In genomic region chr6:169725270-169726048, GRCh38 we compare ENCODE assay signal across 1 cellular context.
TF ChIP-seq lines count a peak whose summit lies in the region.

No MANE protein-coding gene starts in this region.

TF ChIP-seq in HepG2, 621 proteins besides CTCF, POLR2A, EP300 and RAD21 (continued from another document and continues in another):
- TF ChIP-seq MAFF (IDR thresholded peaks at IDR 0.05; ENCODE audit: low read depth, low read length), result peak; percentile 42; the same call in 1 of the 2 replicates
- no peak for TF ChIP-seq SMAD1 (CRISPR knock-in tag; IDR thresholded peaks at IDR 0.05; ENCODE audit: borderline replicate concordance, low read depth)
- TF ChIP-seq MED13 (CRISPR knock-in tag; IDR thresholded peaks at IDR 0.05), result 0 out of 2 replicates have a peak, but pooled peaks have one; percentile 44
- TF ChIP-seq EZH2 (conservative IDR thresholded peaks at IDR 0.05; ENCODE audit: low read depth, low read length), result no peak
- TF ChIP-seq GTF3A (CRISPR knock-in tag; conservative IDR thresholded peaks at IDR 0.05), result no peak
- no peak for TF ChIP-seq E2F2 (CRISPR knock-in tag; IDR thresholded peaks at IDR 0.05; ENCODE audit: borderline replicate concordance)
- no peak for TF ChIP-seq SP1 (IDR thresholded peaks at IDR 0.05)
- no peak; the same call in none of the 2 replicates for TF ChIP-seq SP1 (CRISPR knock-in tag; IDR thresholded peaks at IDR 0.05)
- no peak for TF ChIP-seq TBX3 (IDR thresholded peaks at IDR 0.05; ENCODE audit: borderline replicate concordance)
- no peak for TF ChIP-seq NFE2 (CRISPR knock-in tag; IDR thresholded peaks at IDR 0.05)
- TF ChIP-seq RFX3 (CRISPR knock-in tag; IDR thresholded peaks at IDR 0.05), result 0 out of 2 replicates have a peak, but pooled peaks have one; percentile 6
- TF ChIP-seq ZNF484 (CRISPR knock-in tag; IDR thresholded peaks at IDR 0.05; ENCODE audit: borderline replicate concordance, low read depth), result no peak
- TF ChIP-seq ZNF605 (CRISPR knock-in tag; IDR thresholded peaks at IDR 0.05), result peak; percentile 12; the same call in 1 of the 2 replicates
- no peak for TF ChIP-seq SMAD9 (CRISPR knock-in tag; IDR thresholded peaks at IDR 0.05)
- no peak for TF ChIP-seq PAWR (CRISPR knock-in tag; IDR thresholded peaks at IDR 0.05; ENCODE audit: borderline replicate concordance)
- TF ChIP-seq SOX5 (CRISPR knock-in tag; IDR thresholded peaks at IDR 0.05; ENCODE audit: borderline replicate concordance), result peak; percentile 98
- TF ChIP-seq SIX1 (CRISPR knock-in tag; IDR thresholded peaks at IDR 0.05; ENCODE audit: borderline replicate concordance), result peak; percentile 55; the same call in 1 of the 2 replicates
- TF ChIP-seq RARG (CRISPR knock-in tag; IDR thresholded peaks at IDR 0.05; ENCODE audit: low read depth), result no peak
- peak; percentile 85 for TF ChIP-seq HMG20A (CRISPR knock-in tag; IDR thresholded peaks at IDR 0.05; ENCODE audit: borderline replicate concordance)
- TF ChIP-seq SP2 (CRISPR knock-in tag; IDR thresholded peaks at IDR 0.05), result no peak
- no peak for TF ChIP-seq ADNP (CRISPR knock-in tag; IDR thresholded peaks at IDR 0.05)
- no peak for TF ChIP-seq ZNF891 (CRISPR knock-in tag; IDR thresholded peaks at IDR 0.05)
- no peak for TF ChIP-seq ZNF570 (CRISPR knock-in tag; IDR thresholded peaks at IDR 0.05; ENCODE audit: borderline replicate concordance)
- no peak for TF ChIP-seq ZBTB38 (CRISPR knock-in tag; IDR thresholded peaks at IDR 0.05)
- no peak for TF ChIP-seq ATF5 (CRISPR knock-in tag; IDR thresholded peaks at IDR 0.05; ENCODE audit: low read depth)
- TF ChIP-seq ZHX2 (IDR thresholded peaks at IDR 0.05; ENCODE audit: low read depth), result no peak
- TF ChIP-seq ZHX2 (CRISPR knock-in tag; IDR thresholded peaks at IDR 0.05; ENCODE audit: borderline replicate concordance), result no peak
- no peak for TF ChIP-seq ZNF512B (CRISPR knock-in tag; IDR thresholded peaks at IDR 0.05; ENCODE audit: borderline replicate concordance)
- no peak for TF ChIP-seq HNRNPUL1 (IDR thresholded peaks at IDR 0.05; ENCODE audit: low read depth, low read length)
- TF ChIP-seq ZNF83 (CRISPR knock-in tag; IDR thresholded peaks at IDR 0.05; ENCODE audit: borderline replicate concordance), result no peak
- TF ChIP-seq MATR3 (CRISPR knock-in tag; IDR thresholded peaks at IDR 0.05), result no peak
- 0 out of 2 replicates have a peak, but pooled peaks have one; percentile 1 for TF ChIP-seq ZNF674 (CRISPR knock-in tag; IDR thresholded peaks at IDR 0.05; ENCODE audit: low read depth)
- TF ChIP-seq ZNF362 (CRISPR knock-in tag; IDR thresholded peaks at IDR 0.05; ENCODE audit: borderline replicate concordance), result 0 out of 2 replicates have a peak, but pooled peaks have one; percentile 36
- no peak for TF ChIP-seq TMF1 (CRISPR knock-in tag; IDR thresholded peaks at IDR 0.05; ENCODE audit: low read depth)
- no peak for TF ChIP-seq SCMH1 (CRISPR knock-in tag; IDR thresholded peaks at IDR 0.05; ENCODE audit: borderline replicate concordance)
- no peak for TF ChIP-seq SRY (CRISPR knock-in tag; IDR thresholded peaks at IDR 0.05)
- TF ChIP-seq GLMP (CRISPR knock-in tag; IDR thresholded peaks at IDR 0.05; ENCODE audit: borderline replicate concordance), result no peak
- TF ChIP-seq ZNF441 (CRISPR knock-in tag; IDR thresholded peaks at IDR 0.05; ENCODE audit: borderline replicate concordance), result peak; percentile 13; the same call in 1 of the 2 replicates
- TF ChIP-seq KDM5B (CRISPR knock-in tag; IDR thresholded peaks at IDR 0.05; ENCODE audit: borderline replicate concordance), result no peak; the same call in 1 of the 2 replicates
- peak; percentile 94 for TF ChIP-seq NCOR1 (IDR thresholded peaks at IDR 0.05; ENCODE audit: borderline replicate concordance, low read length)
- no peak for TF ChIP-seq MTERF4 (CRISPR knock-in tag; IDR thresholded peaks at IDR 0.05)
- peak; percentile 75 for TF ChIP-seq ZBTB43 (CRISPR knock-in tag; conservative IDR thresholded peaks at IDR 0.05)
- TF ChIP-seq ZNF205 (CRISPR knock-in tag; IDR thresholded peaks at IDR 0.05), result no peak
- no peak for TF ChIP-seq ZNF121 (CRISPR knock-in tag; IDR thresholded peaks at IDR 0.05)
- TF ChIP-seq HMGA1 (CRISPR knock-in tag; conservative IDR thresholded peaks at IDR 0.05), result no peak
- TF ChIP-seq BRCA1 (CRISPR knock-in tag; IDR thresholded peaks at IDR 0.05), result no peak; the same call in 1 of the 2 replicates
- TF ChIP-seq ZSCAN30 (CRISPR knock-in tag; IDR thresholded peaks at IDR 0.05), result peak; percentile 65; the same call in 1 of the 2 replicates
- no peak for TF ChIP-seq ZMYM3 (CRISPR knock-in tag; IDR thresholded peaks at IDR 0.05)
- TF ChIP-seq ZNF768 (CRISPR knock-in tag; IDR thresholded peaks at IDR 0.05), result no peak
- TF ChIP-seq ZBTB4 (CRISPR knock-in tag; IDR thresholded peaks at IDR 0.05; ENCODE audit: borderline replicate concordance), result no peak; the same call in 1 of the 2 replicates
